Comparison of ENCODE assay signal across 8 cellular contexts in genomic region chr3:142888484-142889262, GRCh38. TPM values are rescaled to one million over a fixed set of nuclear protein-coding genes. Genes with fewer than 3 reads are reported as not detected.
DNase-seq lines count a peak whose midpoint lies in the region; ATAC-seq and TF ChIP-seq lines count a peak whose summit lies in the region.

Gene PCOLCE2, minus strand, starts transcription at chr3:142889083. Its CDS starts 187 bp downstream, at chr3:142888896.

- peak within 1 kb of the TSS; percentile 73 for H3K4me3 Mint-ChIP-seq in progenitor cell of endocrine pancreas (ENCODE audit: low read depth)

- TF ChIP-seq CTCF in A673 (conservative IDR thresholded peaks at IDR 0.05; ENCODE audit: low read depth, low read length) (no peak), GM13976 (IDR thresholded peaks at IDR 0.05; ENCODE audit: borderline replicate concordance, control extremely low read depth, extremely low read depth, insufficient read depth, missing control alignments) (no peak), progenitor cell of endocrine pancreas (IDR thresholded peaks at IDR 0.05; ENCODE audit: unreplicated experiment) (no peak)

- H3K36me3 Mint-ChIP-seq in activated naive CD4-positive, alpha-beta T cell treated with anti-CD3 and anti-CD28 coated beads, Interleukin-2, amount 50 U/mL, for 72 hours: no peaks in the 10 kb centered on the region
- no peaks in the 10 kb centered on the region for H3K36me3 Mint-ChIP-seq in progenitor cell of endocrine pancreas (ENCODE audit: insufficient read depth)

- POLR2A ChIA-PET in A673 (lab: Charles Lee; ENCODE audit: low non-redundant PET): no interaction called here

- peak within 1 kb of the TSS; percentile 61 for H3K4me3 ChIP-seq in A673 (ENCODE audit: low read depth, low read length, poor library complexity, severe bottlenecking)

- peaks cover 13% of the 10 kb centered on the region for H3K27me3 ChIP-seq in A673 (replicated peaks; ENCODE audit: insufficient read depth, low read depth, low read length, poor library complexity)

- H3K27me3 Mint-ChIP-seq in progenitor cell of endocrine pancreas: peaks cover 47% of the 10 kb centered on the region

- BruUV-seq in A673 (replicated peaks; lab: Mats Ljungman, UMichigan): no TSS peak

- DNase-seq in A673 (ENCODE audit: low spot score) (peak; percentile 42), GM13976 (ENCODE audit: low spot score) (peak; percentile 56), NCI-H345 treated with DMSO at 0.1 percent for 48 hours (lab: John Stamatoyannopoulos, UW; ENCODE audit: unreplicated experiment) (peak; percentile 9), left cardiac atrium (peak; percentile 54), progenitor cell of endocrine pancreas (ENCODE audit: low spot score, unreplicated experiment) (peak; percentile 30), NCI-H1048 (lab: John Stamatoyannopoulos, UW) (no peak)
- DNase-seq in activated naive CD4-positive, alpha-beta T cell treated with anti-CD3 and anti-CD28 coated beads, Interleukin-2, amount 50 U/mL, for 72 hours (ENCODE audit: low spot score in 2 of 2): peak in 1 of 2 donors; percentile 30

- in situ Hi-C loops in GM13976 (cut with MboI; ENCODE audit: low sequenced_read_pairs, unreplicated experiment): no loop called here

- no peak within 1 kb of the TSS for H3K27ac ChIP-seq in A673 (ENCODE audit: low read depth, low read length, poor library complexity, severe bottlenecking)

- no peaks in the 10 kb centered on the region for H3K9me3 Mint-ChIP-seq in activated naive CD4-positive, alpha-beta T cell treated with anti-CD3 and anti-CD28 coated beads, Interleukin-2, amount 50 U/mL, for 72 hours
- H3K9me3 Mint-ChIP-seq in progenitor cell of endocrine pancreas (ENCODE audit: low read depth): no peaks in the 10 kb centered on the region

- CTCF ChIA-PET in A673 (lab: Charles Lee): no interaction called here

- peak; percentile 63 to 80 for ATAC-seq in activated naive CD4-positive, alpha-beta T cell treated with anti-CD3 and anti-CD28 coated beads, Interleukin-2, amount 50 U/mL, for 72 hours
- ATAC-seq in left cardiac atrium (peak; percentile 76 to 84), HG03442 (IDR thresholded peaks at IDR 0.05; ENCODE audit: unreplicated experiment) (no peak)

- H3K4me1 Mint-ChIP-seq in progenitor cell of endocrine pancreas (ENCODE audit: low read depth): no peaks in the 10 kb centered on the region

- peaks cover 16% of the 10 kb centered on the region for H3K4me1 ChIP-seq in A673 (ENCODE audit: insufficient read depth, low read length, poor library complexity, severe bottlenecking)

- no peak within 1 kb of the TSS for H3K27ac Mint-ChIP-seq in activated naive CD4-positive, alpha-beta T cell treated with anti-CD3 and anti-CD28 coated beads, Interleukin-2, amount 50 U/mL, for 72 hours
- peak within 1 kb of the TSS; percentile 18 for H3K27ac Mint-ChIP-seq in progenitor cell of endocrine pancreas

- no peaks in the 10 kb centered on the region for H3K9me3 ChIP-seq in A673 (ENCODE audit: low read depth, low read length, poor library complexity, severe bottlenecking)

- intact Hi-C loops in A673 (cut with micrococcal nuclease; ENCODE audit: unreplicated experiment): no loop called here
- intact Hi-C loops in left cardiac atrium (cut with DNase I): no loop called here

- H3K36me3 ChIP-seq in A673 (ENCODE audit: insufficient read depth, low read length, poor library complexity, severe bottlenecking): no peaks in the 10 kb centered on the region

RNA-seq across cellular contexts. Expression of gene PCOLCE2, which starts in this region (rescaled TPM):
- total RNA-seq in A673 (2021) (5.0 and 6.4 TPM in 2 replicates), left cardiac atrium (100 to 1,000 TPM; 126 to 153 TPM), progenitor cell of endocrine pancreas (2.0 and 2.2 TPM in 2 replicates)
- total RNA-seq in activated naive CD4-positive, alpha-beta T cell treated with anti-CD3 and anti-CD28 coated beads, Interleukin-2, amount 50 U/mL, for 72 hours: not detected

Comparison
In these comparisons a context has a peak if more than half of its experiments do, and no peak if none do; other contexts are left out.
1. RNA of gene PCOLCE2 (total RNA-seq): 126 to 153 TPM in left cardiac atrium; 5.0 to 6.4 TPM in A673, 2.0 to 2.2 TPM in progenitor cell of endocrine pancreas and not detected in activated naive CD4-positive, alpha-beta T cell treated with anti-CD3 and anti-CD28 coated beads, Interleukin-2, amount 50 U/mL, for 72 hours; every median in the first group is over 10 times any median in the second.
2. Peak in ATAC-seq in activated naive CD4-positive, alpha-beta T cell treated with anti-CD3 and anti-CD28 coated beads, Interleukin-2, amount 50 U/mL, for 72 hours; RNA of the gene not detected or under 1 TPM.